Comparison of ENCODE assay signal across 9 cellular contexts in the genomic region with DNA sequence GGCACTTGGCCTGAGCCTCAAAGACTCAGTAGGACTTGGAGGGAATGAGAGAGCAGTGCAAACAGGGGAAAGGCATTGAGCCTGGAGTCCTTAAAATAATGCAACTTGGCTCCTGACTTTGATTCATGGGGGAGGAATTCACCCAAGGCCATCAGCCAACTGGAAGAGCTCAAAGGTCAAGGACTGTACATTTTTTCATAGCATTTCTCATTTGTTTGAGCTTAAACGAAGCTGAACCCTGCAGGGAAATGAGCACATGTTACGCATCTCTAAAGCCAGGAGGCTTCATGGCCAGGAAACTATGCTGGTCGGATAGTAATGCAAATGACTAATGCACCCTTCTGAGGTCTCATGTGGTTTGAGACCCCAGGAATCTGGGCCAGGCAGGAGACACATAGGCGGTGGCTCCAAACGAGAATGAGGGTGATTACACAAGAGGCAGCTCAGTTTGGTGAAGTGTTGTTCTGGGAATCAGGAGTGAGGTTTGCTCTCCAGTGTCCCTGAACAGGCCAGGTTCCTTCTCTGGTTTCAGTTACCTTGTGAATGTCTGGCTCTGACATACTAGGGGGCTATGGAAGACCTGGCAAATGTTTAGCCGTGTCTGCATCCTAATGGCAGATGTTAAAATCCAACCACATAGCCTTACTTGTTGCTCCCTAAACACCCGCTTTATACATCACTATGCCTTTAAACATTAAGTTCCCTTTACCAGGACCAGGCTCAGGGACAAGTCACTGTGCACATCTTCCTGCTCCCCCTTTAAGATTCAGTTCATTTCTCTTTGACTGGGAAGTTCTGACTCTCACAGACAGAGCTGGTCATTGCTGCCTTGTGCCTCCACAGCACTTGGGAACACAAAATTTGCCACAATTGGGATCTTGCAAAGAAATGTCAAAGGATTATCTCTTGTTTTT.
DNase-seq lines count a peak whose midpoint lies in the region; TF ChIP-seq lines count a peak whose summit lies in the region.
"Had no signal": no experiment of that assay in that cellular context is flagged by ENCODE, and none has a peak within 500 bp of the region (broad histone marks: within the 10 kb centered on the region; RNA-seq: fewer than 3 reads in every experiment).

No MANE protein-coding gene starts in this region.

- H3T11ph ChIP-seq in H9 (ENCODE audit: low read length), result no peak overlapping the region

- no peaks in the 10 kb centered on the region for H3K23me2 ChIP-seq in H9 (ENCODE audit: insufficient read length, low read depth, low read length, poor library complexity, severe bottlenecking)

- no peak overlapping the region for H3K27ac ChIP-seq in H9 (ENCODE audit: insufficient read length, low read depth, low read length)
- peak overlapping the region; percentile 72 to 80 for H3K27ac ChIP-seq in ascending aorta
- H3K27ac ChIP-seq: KMS-11 had no signal

- H4K8ac ChIP-seq in H9 (replicated peaks; ENCODE audit: insufficient read length, low read depth, low read length), result no peak overlapping the region

- H3K9me3 ChIP-seq in H9 (ENCODE audit: control insufficient read depth, low read depth, low read length) (no peaks in the 10 kb centered on the region), ascending aorta (no peaks in the 10 kb centered on the region)

- no peak overlapping the region for H3K4me3 ChIP-seq in ascending aorta

- intact Hi-C loops in ascending aorta (cut with DNase I), result loop anchor here (2.0 to 5.0 kb wide), 3 partner anchors 22 to 132 kb away; no protein-coding TSS in a partner anchor

- no peak overlapping the region for H3K9ac ChIP-seq in H9 (ENCODE audit: extremely low read depth, insufficient read length, low read length)
- H3K9ac ChIP-seq: KMS-11 had no signal

- H3K79me1 ChIP-seq in H9 (ENCODE audit: insufficient read depth, low read depth, low read length, poor library complexity, severe bottlenecking), result no peaks in the 10 kb centered on the region

- no peaks in the 10 kb centered on the region for H3K9me3 Mint-ChIP-seq in H9

- peaks cover 8% of the 10 kb centered on the region; the same call in 1 of the 2 replicates for H3K4me1 ChIP-seq in H9 (ENCODE audit: insufficient read depth, low read length)
- peaks cover 8 to 19% of the 10 kb centered on the region in 2 donors for H3K4me1 ChIP-seq in ascending aorta

- H3K27ac Mint-ChIP-seq in H9, result peak overlapping the region; percentile 7 to 74 (median 68); a peak in 4 of 7 replicates

- H2BK12ac ChIP-seq in H9 (ENCODE audit: insufficient read length, low read depth, low read length), result no peak overlapping the region

- H3K36me3 ChIP-seq in ascending aorta, result no peaks in the 10 kb centered on the region

- peaks cover 30 to 33% of the 10 kb centered on the region in 2 experiments for H3K4me1 Mint-ChIP-seq in H9

- no peaks in the 10 kb centered on the region for H4K20me1 ChIP-seq in H9 (ENCODE audit: control insufficient read depth, insufficient read depth, insufficient read length)

- no peak overlapping the region for H3K56ac ChIP-seq in H9 (ENCODE audit: insufficient read length, low read depth, low read length)

- H3K4me2 ChIP-seq in H9 (ENCODE audit: insufficient read depth, insufficient read length, low read length), result no peak overlapping the region
- H3K4me2 ChIP-seq: KMS-11 had no signal

- no peaks in the 10 kb centered on the region for H3K36me3 Mint-ChIP-seq in H9 (ENCODE audit: insufficient read depth in 1 of 3, low read depth in 3 of 3)

- no peak overlapping the region for H3K18ac ChIP-seq in H9 (ENCODE audit: insufficient read length, low read depth, low read length)

- WGBS in H9 (ENCODE audit: extremely low coverage, insufficient read length, low lambda C conversion rate), result no CpG with 5 or more reads among the region's 7 CpGs

- H3K27me3 ChIP-seq in H9 (ENCODE audit: insufficient read depth, low read length), result no peaks in the 10 kb centered on the region
- H3K27me3 ChIP-seq in ascending aorta, result no peaks in the 10 kb centered on the region

- H2BK120ac ChIP-seq in H9 (ENCODE audit: low read depth, low read length, poor library complexity, severe bottlenecking), result no peak overlapping the region

- no peak overlapping the region for H3K4ac ChIP-seq in H9 (ENCODE audit: low read depth, low read length)

- H2BK20ac ChIP-seq in H9 (ENCODE audit: low read depth, low read length, poor library complexity, severe bottlenecking), result no peak overlapping the region

- H2BK15ac ChIP-seq in H9 (ENCODE audit: low read depth, low read length), result no peak overlapping the region

- no peak overlapping the region for H2AK5ac ChIP-seq in H9 (ENCODE audit: insufficient read length, low read length)

- peak overlapping the region in 1 of 2 experiments; percentile 16; a peak in 2 of 5 replicates for H3K4me3 Mint-ChIP-seq in H9

- H3K23ac ChIP-seq in H9 (ENCODE audit: insufficient read length, low read depth, low read length), result no peak overlapping the region

- H3K79me2 ChIP-seq in H9 (ENCODE audit: insufficient read depth, low read length), result no peaks in the 10 kb centered on the region

- TF ChIP-seq CTCF in H9 (conservative IDR thresholded peaks at IDR 0.05), result no peak
- TF ChIP-seq CTCF in ascending aorta (IDR thresholded peaks at IDR 0.05), result no peak

- no peak overlapping the region for H2AFZ ChIP-seq in H9 (ENCODE audit: low read length)

- no peak overlapping the region for H4K91ac ChIP-seq in H9 (ENCODE audit: insufficient read length, low read depth, low read length)

- H2BK5ac ChIP-seq in H9 (ENCODE audit: insufficient read length, low read length), result no peak overlapping the region

- H3K27me3 Mint-ChIP-seq in H9 (ENCODE audit: low read depth), result peaks cover 4% of the 10 kb centered on the region; the same call in 1 of the 2 replicates

- DNase-seq in H9 (peak; percentile 28), ascending aorta (ENCODE audit: low spot score in 2 of 2) (peak in 1 of 2 donors; percentile 90), iPS DF 19.7 (ENCODE audit: low read depth, low spot score) (peak; percentile 60), smooth muscle cell of the brain vasculature (ENCODE audit: low read depth, low spot score) (peak; percentile 95), NAMALWA (ENCODE audit: low spot score) (no peak), DMS 273 (lab: John Stamatoyannopoulos, UW; ENCODE audit: unreplicated experiment) (no peak), NCI-H1694 (lab: John Stamatoyannopoulos, UW) (no peak)
- no peak for DNase-seq in activated CD4-positive, alpha-beta T cell treated with anti-CD3 and anti-CD28 coated beads for 4 hours

- H3K14ac ChIP-seq in H9 (ENCODE audit: insufficient read depth, low read length), result no peak overlapping the region

- no peak overlapping the region for H4K5ac ChIP-seq in H9 (ENCODE audit: insufficient read length, low read depth, low read length)

Comparison
In these comparisons a context has a peak if more than half of its experiments do, and no peak if none do; other contexts are left out.
1. DNase-seq: peak in H9 (single experiment), iPS DF 19.7 (single experiment) and smooth muscle cell of the brain vasculature (single experiment); none in NAMALWA (single experiment), DMS 273 (single experiment), NCI-H1694 (single experiment) and activated CD4-positive, alpha-beta T cell treated with anti-CD3 and anti-CD28 coated beads for 4 hours (0 of 2).